In genomic region chr12:124278389-124279101, GRCh38 we compare ENCODE assay signal across 15 cellular contexts. TPM values are rescaled to one million over a fixed set of nuclear protein-coding genes. Genes with fewer than 3 reads are reported as not detected.
DNase-seq lines count a peak whose midpoint lies in the region; ATAC-seq and TF ChIP-seq lines count a peak whose summit lies in the region.
"Had no signal": no experiment of that assay in that cellular context is flagged by ENCODE, and none has a peak within 500 bp of the region (broad histone marks: within the 10 kb centered on the region; RNA-seq: fewer than 3 reads in every experiment).

No MANE protein-coding gene starts in this region.

- peaks cover 3% of the 10 kb centered on the region for H3K4me1 ChIP-seq in smooth muscle cell (ENCODE audit: low read depth)

- no peak overlapping the region for H3K4me3 ChIP-seq in smooth muscle cell
- H3K4me3 ChIP-seq: GM23248 had no signal

- H3K36me3 ChIP-seq in smooth muscle cell (ENCODE audit: low read depth), result no peaks in the 10 kb centered on the region

- H3K27ac ChIP-seq in layer of hippocampus (ENCODE audit: low read depth, low read length) (peak overlapping the region; percentile 48), smooth muscle cell (ENCODE audit: low read depth) (no peak overlapping the region)
- H3K27ac ChIP-seq: foreskin keratinocyte, GM23248, KMS-11 had no signal

- H3K27me3 ChIP-seq in layer of hippocampus (ENCODE audit: control insufficient read depth, insufficient read depth, low read length) (no peaks in the 10 kb centered on the region), smooth muscle cell (ENCODE audit: low read depth) (no peaks in the 10 kb centered on the region)

- no peak for ATAC-seq in GM19395 (IDR thresholded peaks at IDR 0.05; ENCODE audit: unreplicated experiment)
- ATAC-seq: foreskin keratinocyte had no signal

- DNase-seq in NCI-H146 (lab: John Stamatoyannopoulos, UW) (peak; percentile 62), SW480 (ENCODE audit: low spot score) (peak; percentile 43), smooth muscle cell (lab: John Stamatoyannopoulos, UW; ENCODE audit: unreplicated experiment) (no peak), NAMALWA (ENCODE audit: low spot score) (no peak), GM19240 (ENCODE audit: insufficient read length, low spot score) (no peak)
- DNase-seq: activated CD4-positive, alpha-beta T cell treated with anti-CD3 and anti-CD28 coated beads, Interleukin-2, amount 10 ng/mL, durations not matched to agents 7 days and 5 days; effector CD8-positive, alpha-beta T cell; foreskin keratinocyte; GM23248; retina; stimulated activated CD4-positive, alpha-beta T cell treated with anti-CD3 and anti-CD28 coated beads, Interleukin-4, amount 100 ng/mL, for 24 hours had no signal

- H3F3A ChIP-seq in smooth muscle cell (ENCODE audit: low read depth), result no peaks in the 10 kb centered on the region

- no peaks in the 10 kb centered on the region for H3K79me2 ChIP-seq in smooth muscle cell (ENCODE audit: low read depth)

- no peak overlapping the region for H3K9ac ChIP-seq in smooth muscle cell (ENCODE audit: low read depth)
- H3K9ac ChIP-seq: GM23248, KMS-11 had no signal

- H4K20me1 ChIP-seq in smooth muscle cell (ENCODE audit: low read depth), result no peaks in the 10 kb centered on the region

- TF ChIP-seq CTCF in smooth muscle cell (IDR thresholded peaks at IDR 0.05; ENCODE audit: borderline replicate concordance, insufficient read depth, poor library complexity, severe bottlenecking), result no peak

- 37% methylated on average over 20 of the region's 20 CpGs for WGBS in smooth muscle cell (ENCODE audit: low lambda C conversion rate)

- no peak overlapping the region for H3K4me2 ChIP-seq in smooth muscle cell
- H3K4me2 ChIP-seq: KMS-11 had no signal

- H2AFZ ChIP-seq in smooth muscle cell (ENCODE audit: low read depth), result peak overlapping the region; percentile 7
- H2AFZ ChIP-seq: GM23248 had no signal

- no peaks in the 10 kb centered on the region for H3K9me3 ChIP-seq in smooth muscle cell (replicated peaks; ENCODE audit: low read depth)

RNA-seq across cellular contexts. Expression of gene RFLNA, which starts 16.3 kb away (rescaled TPM):
- total RNA-seq in smooth muscle cell, result 22.9 and 30.2 TPM in 2 replicates
- 37.2 and 51.5 TPM in 2 replicates for polyA plus RNA-seq in smooth muscle cell
- total RNA-seq: activated CD4-positive, alpha-beta T cell treated with anti-CD3 and anti-CD28 coated beads, Interleukin-2, amount 10 ng/mL, durations not matched to agents 7 days and 5 days had no signal
- polyA plus RNA-seq: BJ had no signal

Comparison
In these comparisons a context has a peak if more than half of its experiments do, and no peak if none do; other contexts are left out.
1. DNase-seq: peak in NCI-H146 (single experiment) and SW480 (single experiment); none in smooth muscle cell (single experiment), NAMALWA (single experiment) and GM19240 (single experiment).